ENCODE assay signal across 1 cellular context in the genomic region with DNA sequence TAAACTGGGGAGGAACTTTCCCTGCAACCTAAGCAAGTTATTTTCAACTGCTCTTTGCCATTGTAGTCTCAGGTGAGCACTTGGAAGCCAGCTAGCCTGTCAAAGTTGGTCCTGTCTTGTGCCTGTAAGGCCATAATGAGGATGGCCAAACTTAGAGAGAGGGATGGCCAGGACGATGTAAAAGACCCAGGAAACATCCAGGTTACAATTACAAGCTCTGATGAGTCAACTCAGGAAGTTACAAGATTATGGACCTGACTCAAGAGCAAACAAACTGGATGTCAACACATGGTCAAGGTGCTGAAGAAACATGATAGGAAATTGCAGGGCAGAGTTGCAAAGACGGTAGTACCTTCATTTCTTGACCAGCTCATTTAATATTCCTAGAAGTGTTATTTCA.
TF ChIP-seq lines count a peak whose summit lies in the region.

No MANE protein-coding gene starts in this region.

TF ChIP-seq in H1, 55 proteins besides CTCF, POLR2A, EP300 and RAD21:
- TF ChIP-seq CREB1 (IDR thresholded peaks at IDR 0.05) = no peak
